19 cellular contexts compared by ENCODE assay signal in the genomic region with DNA sequence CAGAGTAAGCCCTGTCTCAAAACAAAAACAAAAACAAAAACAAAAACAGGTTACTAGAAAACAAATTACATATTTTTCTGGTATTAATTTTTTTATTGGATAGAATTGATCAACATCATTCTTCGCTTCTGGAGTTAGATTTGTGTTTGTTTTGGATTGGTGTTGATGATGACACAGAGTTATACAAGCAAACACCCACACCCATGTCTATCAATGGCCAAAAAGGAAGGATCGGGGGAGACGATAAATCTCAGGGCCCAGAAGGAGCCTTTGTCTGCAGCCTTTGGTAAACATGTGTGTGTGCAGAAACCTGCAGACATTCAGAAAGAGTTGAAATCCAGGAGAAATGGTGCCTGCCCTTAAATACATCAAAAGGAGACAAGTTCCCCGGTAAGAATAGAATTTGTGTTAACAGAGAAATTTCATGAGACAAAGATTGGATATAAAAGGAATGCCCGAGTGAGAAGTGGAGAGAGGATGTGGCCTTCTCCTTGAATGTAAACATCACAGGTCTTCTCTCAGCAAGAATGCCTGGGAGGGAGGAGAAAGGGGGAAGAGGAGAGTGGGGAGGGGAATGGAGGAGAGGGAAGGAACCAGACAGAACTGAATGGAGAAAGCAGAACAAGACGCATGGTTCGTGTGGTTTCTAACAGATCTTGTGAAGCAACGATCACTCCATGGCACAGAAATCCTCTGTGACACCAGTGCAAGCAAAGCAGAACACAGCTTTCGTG. TPM values are rescaled to one million over a fixed set of nuclear protein-coding genes. Genes with fewer than 3 reads are reported as not detected.
DNase-seq lines count a peak whose midpoint lies in the region; ATAC-seq, FAIRE-seq and TF ChIP-seq lines count a peak whose summit lies in the region.
"Had no signal": no experiment of that assay in that cellular context is flagged by ENCODE, and none has a peak within 500 bp of the region (broad histone marks: within the 10 kb centered on the region; RNA-seq: fewer than 3 reads in every experiment).

No MANE protein-coding gene starts in this region.

- H3K4ac ChIP-seq in H1 (replicated peaks; ENCODE audit: insufficient read length, low read depth, low read length): no peak overlapping the region

- no peak overlapping the region for H3K4me3 ChIP-seq in H1 (ENCODE audit: extremely low read depth in 1 of 4, insufficient read depth in 2 of 4, low read depth in 3 of 4, low read length in 4 of 4)
- H3K4me3 ChIP-seq: coronary artery had no signal

- CTCF ChIA-PET in H1 (lab: Charles Lee; ENCODE audit: partially characterized antibody): interaction anchor here (1.0 kb wide), 1 partner anchor 38 kb away, joined by 4 read pairs; no protein-coding TSS in a partner anchor

- 0 out of 2 replicates have a peak overlapping the region, but pooled peaks have one; percentile 45 for H2BK5ac ChIP-seq in H1 (ENCODE audit: low read depth, low read length)

- no peak overlapping the region for H3K18ac ChIP-seq in H1 (ENCODE audit: extremely low read depth, low read length)

- H2BK12ac ChIP-seq in H1 (ENCODE audit: low read depth, low read length): no peak overlapping the region

- no peak for TF ChIP-seq POLR2A in H1 (IDR thresholded peaks at IDR 0.05; ENCODE audit: control extremely low read depth in 1 of 2, low read depth in 2 of 2, low read length in 2 of 2)

- H2AFZ ChIP-seq in H1 (ENCODE audit: low read length): peak overlapping the region; percentile 92

- no peak overlapping the region for H4K5ac ChIP-seq in H1 (ENCODE audit: insufficient read length, low read depth, low read length)

- H3K36me3 Mint-ChIP-seq in nephron progenitor cell (ENCODE audit: low read depth): no peaks in the 10 kb centered on the region

- 90% methylated on average over 9 of the region's 9 CpGs; no CpG with 5 or more reads in 1 of the 2 experiments for WGBS in H1 (ENCODE audit: extremely low coverage in 1 of 2, insufficient coverage in 1 of 2, insufficient read length in 1 of 2, insufficient replicate concordance in 2 of 2, low coverage in 1 of 2, low lambda C conversion rate in 2 of 2, missing lambda C conversion rate in 1 of 2), 2 experiments

- H3K27ac Mint-ChIP-seq in nephron progenitor cell: peak overlapping the region; percentile 89

- TF ChIP-seq EP300 in H1 (IDR thresholded peaks at IDR 0.05; ENCODE audit: borderline replicate concordance in 1 of 2, low read depth in 2 of 2, low read length in 2 of 2): no peak

- peak; percentile 65 for DNase-seq in GDM1 (lab: John Stamatoyannopoulos, UW)
- DNase-seq in NOMO-1 (lab: John Stamatoyannopoulos, UW; ENCODE audit: unreplicated experiment in 2 of 2): peak; percentile 54 to 92
- no peak for DNase-seq in H1 (ENCODE audit: low read depth in 1 of 2, low spot score in 2 of 2)
- no peak for DNase-seq in nephron progenitor cell
- DNase-seq in left colon: no peak
- DNase-seq in D341Med (ENCODE audit: low spot score): no peak
- no peak for DNase-seq in 8988T
- DNase-seq: activated CD4-positive, alpha-beta T cell treated with anti-CD3 and anti-CD28 coated beads for 1 hour; activated CD8-positive, alpha-beta memory T cell treated with anti-CD3 and anti-CD28 coated beads, Interleukin-2, amount 50 U/mL, for 4 hours; NCI-H1105 treated with DMSO at 0.1 percent for 48 hours; NCI-H2171; right cardiac atrium; SHP77; stimulated activated CD4-positive, alpha-beta T cell treated with anti-CD3 and anti-CD28 coated beads, Interleukin-1b, Interleukin-23, amount 100 ng/mL, for 48 hours; T-helper 9 cell had no signal

- no peak for TF ChIP-seq RAD21 in H1 (IDR thresholded peaks at IDR 0.05 in 1 of 2, conservative IDR thresholded peaks at IDR 0.05 in 1 of 2; ENCODE audit: low read depth in 2 of 2, low read length in 2 of 2)

- H3K36me3 ChIP-seq in H1 (ENCODE audit: control insufficient read depth in 2 of 4, insufficient read depth in 4 of 4, low read length in 3 of 4): no peaks in the 10 kb centered on the region; a peak in 1 of 8 replicates

- no peak overlapping the region for H4K8ac ChIP-seq in H1 (ENCODE audit: extremely low read depth, insufficient read depth, low read length)

- H3K9me3 Mint-ChIP-seq in nephron progenitor cell: peaks cover 21% of the 10 kb centered on the region

- POLR2A ChIA-PET in H1 (lab: Charles Lee; ENCODE audit: partially characterized antibody): interaction anchor here (1.2 kb wide), 1 partner anchor 21 kb away, joined by 3 read pairs; no protein-coding TSS in a partner anchor

- intact Hi-C loops in left colon (cut with DNase I, micrococcal nuclease): no loop called here

- no peak for FAIRE-seq in H1 (lab: Jason Lieb, UNC)

- no peak overlapping the region for H2BK120ac ChIP-seq in H1 (replicated peaks; ENCODE audit: low read depth, low read length)

- H4K91ac ChIP-seq in H1 (replicated peaks; ENCODE audit: insufficient read length, low read length): no peak overlapping the region

- no peaks in the 10 kb centered on the region for H3K27me3 ChIP-seq in H1 (replicated peaks in 1 of 4; ENCODE audit: control insufficient read depth in 3 of 4, extremely low read depth in 1 of 4, insufficient read depth in 3 of 4, low read length in 3 of 4)

- H3K4me2 ChIP-seq in H1 (ENCODE audit: insufficient read depth in 1 of 2, low read depth in 2 of 2, low read length in 2 of 2): 0 out of 4 replicates have a peak overlapping the region, but pooled peaks of 1 of the 2 experiments have one; percentile 31

- peaks cover 7% of the 10 kb centered on the region for H3K4me1 Mint-ChIP-seq in nephron progenitor cell

- no peaks in the 10 kb centered on the region for H3K79me1 ChIP-seq in H1 (ENCODE audit: low read depth, low read length)

- peaks cover 4 to 13% of the 10 kb centered on the region in 2 experiments; a peak in 2 of 4 replicates for H3K9me3 ChIP-seq in H1 (ENCODE audit: insufficient read depth in 2 of 2, low read depth in 1 of 2, low read length in 1 of 2)

- H3K23ac ChIP-seq in H1 (ENCODE audit: insufficient read length): no peak overlapping the region

- H3K4me1 ChIP-seq in H1 (replicated peaks in 1 of 4; ENCODE audit: control insufficient read depth in 3 of 4, insufficient read depth in 4 of 4, low read length in 3 of 4): peaks cover 0 to 4% (median 0%) of the 10 kb centered on the region in 4 experiments; a peak in 1 of 7 replicates

- H3K79me2 ChIP-seq in H1 (ENCODE audit: control insufficient read depth in 1 of 2, insufficient read depth in 2 of 2, low read length in 2 of 2): no peaks in the 10 kb centered on the region

- no peaks in the 10 kb centered on the region for H3K23me2 ChIP-seq in H1 (ENCODE audit: low read depth, low read length)

- no peak overlapping the region; the same call in 1 of the 2 replicates for H2BK20ac ChIP-seq in H1 (ENCODE audit: low read length)

- H3K14ac ChIP-seq in H1 (ENCODE audit: insufficient read length): no peak overlapping the region

- peaks cover under 1% of the 10 kb centered on the region for H3K27me3 Mint-ChIP-seq in nephron progenitor cell (ENCODE audit: low read depth, poor library complexity)

- no peak overlapping the region for H2AK5ac ChIP-seq in H1 (ENCODE audit: low read depth, low read length)

- no peak overlapping the region for H3K27ac ChIP-seq in H1 (ENCODE audit: low read depth, low read length)
- H3K27ac ChIP-seq: coronary artery had no signal

- no peaks in the 10 kb centered on the region for H4K20me1 ChIP-seq in H1 (replicated peaks in 1 of 2; ENCODE audit: control insufficient read depth in 1 of 2, insufficient read depth in 2 of 2, low read length in 2 of 2)

- H3K4me3 Mint-ChIP-seq in nephron progenitor cell: no peak overlapping the region
- H3K4me3 Mint-ChIP-seq: IgD-negative memory B cell had no signal

- no peak overlapping the region for H3K56ac ChIP-seq in H1 (replicated peaks; ENCODE audit: insufficient read length, low read depth, low read length)

- 0 out of 7 replicates have a peak overlapping the region, but pooled peaks of 1 of the 4 experiments have one; percentile 11 for H3K9ac ChIP-seq in H1 (replicated peaks in 1 of 4; ENCODE audit: extremely low read depth in 1 of 4, low read depth in 3 of 4, low read length in 3 of 4)

- ATAC-seq in left colon (no peak), GM19324 (IDR thresholded peaks at IDR 0.05; ENCODE audit: low FRiP score, unreplicated experiment) (no peak)

- H2BK15ac ChIP-seq in H1 (ENCODE audit: low read length): no peak overlapping the region

- TF ChIP-seq CTCF in H1 (IDR thresholded peaks at IDR 0.05; ENCODE audit: control extremely low read depth in 1 of 3, insufficient read depth in 1 of 3, low read depth in 1 of 3, low read length in 3 of 3): no peak
- TF ChIP-seq CTCF in nephron progenitor cell (IDR thresholded peaks at IDR 0.05): no peak

TF ChIP-seq in H1, 55 proteins besides CTCF, POLR2A, EP300 and RAD21 (continues in another document):
- TF ChIP-seq ZNF274 (IDR thresholded peaks at IDR 0.05; ENCODE audit: borderline replicate concordance, extremely low read depth, low read length): no peak
- no peak for TF ChIP-seq RNF2 (IDR thresholded peaks at IDR 0.05; ENCODE audit: borderline replicate concordance, low read depth, low read length, missing control alignments, poor library complexity, severe bottlenecking)

RNA-seq across cellular contexts. Expression of gene TMEM178A, which starts 40.4 kb away (rescaled TPM):
- 14.0 and 14.9 TPM in 2 replicates for total RNA-seq in H1 (2021; fragmentation: NEBNext Ultra II Directional; extraction: Animal tissue kit (Norgen Biotek cat#: 25700))
- polyA plus RNA-seq in H1 (2011; rRNA removed): 7.9 and 11.2 TPM in 2 replicates
- polyA plus RNA-seq in H1 (2011; cell fraction: cytosol; rRNA removed): 7.3 TPM
- 18.8 TPM for polyA plus RNA-seq in H1 (2011; cell fraction: nucleus; rRNA removed)
- polyA plus RNA-seq in H1 (2012, experiment 1 of 2): 8.3 to 9.3 TPM (median 8.6 TPM) in 4 replicates
- polyA plus RNA-seq in H1 (2012, experiment 2 of 2): 5.4 TPM
- 15.4 TPM for polyA plus RNA-seq in H1 (2013, experiment 1 of 2)
- 16.8 TPM for polyA plus RNA-seq in H1 (2013, experiment 2 of 2)
- polyA minus RNA-seq in H1 (2011; rRNA and poly(A)+ RNA removed): 9.1 and 9.8 TPM in 2 replicates
- 4.0 TPM for polyA minus RNA-seq in H1 (2011; cell fraction: cytosol; rRNA and poly(A)+ RNA removed)
- polyA minus RNA-seq in H1 (2011; cell fraction: nucleus; rRNA and poly(A)+ RNA removed): 6.7 TPM
- 1 to 10 TPM; 1.6 to 2.0 TPM for total RNA-seq in left colon
- total RNA-seq: lung microvascular endothelial cell had no signal
- polyA plus RNA-seq: IgD-negative memory B cell had no signal

Comparison
In these comparisons a context has a peak if more than half of its experiments do, and no peak if none do; other contexts are left out.
1. DNase-seq: peak in GDM1 (single experiment) and NOMO-1 (2 of 2); none in H1 (0 of 2), nephron progenitor cell (single experiment), left colon (0 of 2), D341Med (single experiment) and 8988T (single experiment).